ENCODE assay signal across 1 cellular context in genomic region chr20:36573103-36573797, GRCh38.
A peak's percentile ranks its signal among the peaks of the same experiment; 100 is the strongest.
TF ChIP-seq lines count a peak whose summit lies in the region.

Gene TGIF2 (plus strand): TSS chr20:36573597. CDS start chr20:36578775, 5,178 bp downstream.

TF ChIP-seq in HepG2, 621 proteins besides CTCF, POLR2A, EP300 and RAD21 (continued from another document and continues in another):
- TF ChIP-seq RNF219 (CRISPR knock-in tag; IDR thresholded peaks at IDR 0.05): no peak
- TF ChIP-seq ELF4 (CRISPR knock-in tag; IDR thresholded peaks at IDR 0.05; ENCODE audit: borderline replicate concordance): no peak
- no peak for TF ChIP-seq HNRNPH1 (optimal IDR thresholded peaks at IDR 0.05; ENCODE audit: low read depth, low read length)
- no peak for TF ChIP-seq ARID2 (CRISPR knock-in tag; IDR thresholded peaks at IDR 0.05; ENCODE audit: borderline replicate concordance)
- no peak; the same call in 1 of the 2 replicates for TF ChIP-seq MTF1 (CRISPR knock-in tag; IDR thresholded peaks at IDR 0.05)
- no peak for TF ChIP-seq SNRNP70 (IDR thresholded peaks at IDR 0.05; ENCODE audit: low read depth, low read length)
- TF ChIP-seq REST (IDR thresholded peaks at IDR 0.05; ENCODE audit: borderline replicate concordance in 1 of 2, low read depth in 1 of 2, low read length in 2 of 2): peak in 1 of 2 experiments; percentile 58; a peak in 3 of 4 replicates
- TF ChIP-seq ZNF678 (CRISPR knock-in tag; IDR thresholded peaks at IDR 0.05): no peak
- no peak for TF ChIP-seq RFX1 (IDR thresholded peaks at IDR 0.05)
- TF ChIP-seq KDM3A (CRISPR knock-in tag; IDR thresholded peaks at IDR 0.05; ENCODE audit: low read depth): peak; percentile 37; the same call in 1 of the 2 replicates
- TF ChIP-seq ZNF646 (CRISPR knock-in tag; IDR thresholded peaks at IDR 0.05): no peak
- TF ChIP-seq MATR3 (CRISPR knock-in tag; IDR thresholded peaks at IDR 0.05): no peak
- no peak for TF ChIP-seq STAG1 (CRISPR knock-in tag; IDR thresholded peaks at IDR 0.05)
- TF ChIP-seq CCAR2 (optimal IDR thresholded peaks at IDR 0.05; ENCODE audit: low read depth, low read length): no peak
- TF ChIP-seq PRMT3 (CRISPR knock-in tag; IDR thresholded peaks at IDR 0.05; ENCODE audit: borderline replicate concordance, low read depth): no peak
- TF ChIP-seq ZNF275 (CRISPR knock-in tag; IDR thresholded peaks at IDR 0.05; ENCODE audit: borderline replicate concordance): peak; percentile 68; the same call in 1 of the 2 replicates
- TF ChIP-seq KLF13 (CRISPR knock-in tag; IDR thresholded peaks at IDR 0.05): no peak; the same call in 1 of the 2 replicates
- peak; percentile 80 for TF ChIP-seq ISL2 (CRISPR knock-in tag; IDR thresholded peaks at IDR 0.05)
- TF ChIP-seq ZNF510 (CRISPR knock-in tag; IDR thresholded peaks at IDR 0.05; ENCODE audit: low read depth): no peak
- TF ChIP-seq CENPBD1 (CRISPR knock-in tag; IDR thresholded peaks at IDR 0.05; ENCODE audit: borderline replicate concordance, low read depth): no peak
- no peak for TF ChIP-seq AGO2 (optimal IDR thresholded peaks at IDR 0.05; ENCODE audit: low read depth, low read length)
- no peak for TF ChIP-seq ZNF143 (CRISPR knock-in tag; IDR thresholded peaks at IDR 0.05)
- TF ChIP-seq ZSCAN9 (CRISPR knock-in tag; IDR thresholded peaks at IDR 0.05; ENCODE audit: borderline replicate concordance): peak; percentile 93; the same call in 1 of the 2 replicates
- TF ChIP-seq ATF6 (CRISPR knock-in tag; conservative IDR thresholded peaks at IDR 0.05): 0 out of 2 replicates have a peak, but pooled peaks have one; percentile 37
- TF ChIP-seq TARDBP (CRISPR knock-in tag; IDR thresholded peaks at IDR 0.05): peak; percentile 82
- TF ChIP-seq ZNF784 (CRISPR knock-in tag; IDR thresholded peaks at IDR 0.05; ENCODE audit: borderline replicate concordance): peak; percentile 96
- TF ChIP-seq ZNF770 (CRISPR knock-in tag; IDR thresholded peaks at IDR 0.05): no peak
- TF ChIP-seq MED8 (CRISPR knock-in tag; IDR thresholded peaks at IDR 0.05; ENCODE audit: insufficient replicate concordance): no peak
- peak; percentile 28 for TF ChIP-seq SKI (IDR thresholded peaks at IDR 0.05; ENCODE audit: partially characterized antibody)
- peak; percentile 89; the same call in 1 of the 2 replicates for TF ChIP-seq MXD1 (CRISPR knock-in tag; IDR thresholded peaks at IDR 0.05)
- TF ChIP-seq ZNF615 (CRISPR knock-in tag; IDR thresholded peaks at IDR 0.05; ENCODE audit: borderline replicate concordance): no peak
- peak; percentile 38; the same call in 1 of the 2 replicates for TF ChIP-seq SMAD1 (CRISPR knock-in tag; IDR thresholded peaks at IDR 0.05; ENCODE audit: borderline replicate concordance, low read depth)
- no peak; the same call in 1 of the 2 replicates for TF ChIP-seq ZBTB3 (CRISPR knock-in tag; IDR thresholded peaks at IDR 0.05; ENCODE audit: borderline replicate concordance, low read depth)
- TF ChIP-seq ZNF3 (CRISPR knock-in tag; IDR thresholded peaks at IDR 0.05): no peak; the same call in 1 of the 2 replicates
- no peak; the same call in 1 of the 2 replicates for TF ChIP-seq ZNF546 (CRISPR knock-in tag; conservative IDR thresholded peaks at IDR 0.05)
- 0 out of 2 replicates have a peak, but pooled peaks have one; percentile 77 for TF ChIP-seq KDM4B (CRISPR knock-in tag; IDR thresholded peaks at IDR 0.05)
- no peak for TF ChIP-seq SRSF9 (IDR thresholded peaks at IDR 0.05; ENCODE audit: borderline replicate concordance, insufficient read depth, low read depth, low read length, poor library complexity, severe bottlenecking)
- peak; percentile 96 for TF ChIP-seq ZBTB7A (CRISPR knock-in tag; IDR thresholded peaks at IDR 0.05)
- TF ChIP-seq ZNF138 (CRISPR knock-in tag; IDR thresholded peaks at IDR 0.05; ENCODE audit: low read depth): no peak
